In the genomic region with DNA sequence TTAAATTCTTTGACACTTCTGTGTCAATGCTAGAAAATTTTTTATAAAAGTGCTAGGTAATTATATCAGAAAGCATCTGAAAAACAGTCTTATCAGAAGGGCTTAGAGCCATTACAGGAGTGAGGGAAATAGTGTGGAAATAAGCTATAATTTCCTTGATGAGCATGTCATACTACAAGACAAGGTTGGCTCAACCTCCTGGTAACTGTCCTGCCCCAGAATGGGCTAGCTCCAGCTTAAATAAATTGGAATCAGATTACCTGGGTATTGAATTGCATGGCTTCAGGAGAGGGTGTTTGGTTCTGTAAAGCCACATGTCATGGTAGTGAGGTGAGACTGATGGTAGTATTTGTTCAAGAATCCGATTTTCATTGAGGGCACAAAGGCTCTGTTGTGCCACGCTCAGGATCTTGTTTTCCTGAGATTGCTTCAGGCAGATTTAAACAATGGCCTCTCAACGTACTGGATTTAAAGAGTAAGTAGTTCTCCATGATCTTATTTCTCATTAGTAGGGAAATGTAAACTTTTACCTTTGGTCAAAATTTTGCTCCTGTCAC, we compare ENCODE assay signal across 20 cellular contexts. TPM values are rescaled to one million over a fixed set of nuclear protein-coding genes. Genes with fewer than 3 reads are reported as not detected.
DNase-seq lines count a peak whose midpoint lies in the region; ATAC-seq, FAIRE-seq and TF ChIP-seq lines count a peak whose summit lies in the region.
"Had no signal": no experiment of that assay in that cellular context is flagged by ENCODE, and none has a peak within 500 bp of the region (broad histone marks: within the 10 kb centered on the region; RNA-seq: fewer than 3 reads in every experiment).

No MANE protein-coding gene starts in this region.

- no peak for TF ChIP-seq CTCF in HepG2 (CRISPR knock-in tag; IDR thresholded peaks at IDR 0.05)
- no peak for TF ChIP-seq CTCF in right lobe of liver (IDR thresholded peaks at IDR 0.05)
- TF ChIP-seq CTCF in Panc1 (IDR thresholded peaks at IDR 0.05), result no peak
- no peak for TF ChIP-seq CTCF in esophagus muscularis mucosa (IDR thresholded peaks at IDR 0.05)

- peak overlapping the region; percentile 5 for H3K27ac ChIP-seq in HepG2 (ENCODE audit: extremely low read length, insufficient read depth, low read length)
- no peak overlapping the region for H3K27ac ChIP-seq in right lobe of liver
- peak overlapping the region; percentile 99 for H3K27ac ChIP-seq in Panc1 (ENCODE audit: low read length)
- H3K27ac ChIP-seq in esophagus muscularis mucosa (replicated peaks in 1 of 4), result no peak overlapping the region
- H3K27ac ChIP-seq in substantia nigra (ENCODE audit: low read depth, low read length, poor library complexity, severe bottlenecking), result no peak overlapping the region
- H3K27ac ChIP-seq: RWPE1, SJCRH30 had no signal

- DNase-seq in HepG2 (ENCODE audit: low spot score), result no peak
- DNase-seq in right lobe of liver, result no peak
- DNase-seq in Panc1 (ENCODE audit: low read depth, low spot score), result no peak
- DNase-seq in esophagus muscularis mucosa (ENCODE audit: extremely low spot score), result peak; percentile 29
- no peak for DNase-seq in GM19239 (ENCODE audit: insufficient read length, low spot score)
- no peak for DNase-seq in substantia nigra (lab: John Stamatoyannopoulos, UW)
- DNase-seq: C1 segment of cervical spinal cord; DMS 273 treated with DMSO at 0.1 percent for 48 hours; HCEC 1CT; KG1; NCI-H1048; NCI-H1436 treated with DMSO at 0.1 percent for 48 hours; NCI-H2029 treated with DMSO at 0.1 percent for 48 hours; NCI-H345; NCI-H526 treated with DMSO at 0.1 percent for 48 hours; NK-92 treated with Interleukin-12 subunit alpha and Interleukin-12 subunit beta, amount 100 ng/mL, for 24 hours; SJCRH30 had no signal

- no peak overlapping the region for H2AFZ ChIP-seq in HepG2 (ENCODE audit: low read length)

- CTCF ChIA-PET in HepG2 (lab: Yijun Ruan, JAX; ENCODE audit: low intra/inter-chr PET ratio, low total read pairs), result no interaction called here
- CTCF ChIA-PET in Panc1 (lab: Charles Lee), result no interaction called here

- intact Hi-C loops in HepG2 (cut with micrococcal nuclease; ENCODE audit: unreplicated experiment) (no loop called here), right lobe of liver (cut with DNase I) (no loop called here), Panc1 (cut with micrococcal nuclease; ENCODE audit: unreplicated experiment) (no loop called here), esophagus muscularis mucosa (cut with DNase I) (no loop called here)

- H3K79me2 ChIP-seq in HepG2 (ENCODE audit: insufficient read depth, low read length), result peaks cover 98% of the 10 kb centered on the region

- no peak for ATAC-seq in HepG2
- ATAC-seq in right lobe of liver, result no peak
- no peak for ATAC-seq in Panc1
- ATAC-seq in GM21381 (IDR thresholded peaks at IDR 0.05; ENCODE audit: unreplicated experiment), result no peak
- no peak for ATAC-seq in HG03097 (IDR thresholded peaks at IDR 0.05; ENCODE audit: low FRiP score, unreplicated experiment)

- TF ChIP-seq EP300 in HepG2 (IDR thresholded peaks at IDR 0.05; ENCODE audit: low read depth in 2 of 2, low read length in 2 of 2), result no peak
- no peak for TF ChIP-seq EP300 in HepG2 (CRISPR knock-in tag; IDR thresholded peaks at IDR 0.05; ENCODE audit: borderline replicate concordance)
- no peak for TF ChIP-seq EP300 in esophagus muscularis mucosa (IDR thresholded peaks at IDR 0.05)

- H3K27me3 ChIP-seq in HepG2 (ENCODE audit: control insufficient read depth in 1 of 2, insufficient read depth in 2 of 2, low read length in 2 of 2) (no peaks in the 10 kb centered on the region), right lobe of liver (no peaks in the 10 kb centered on the region), Panc1 (ENCODE audit: control insufficient read depth, insufficient read depth, low read length) (no peaks in the 10 kb centered on the region), esophagus muscularis mucosa (no peaks in the 10 kb centered on the region)
- H3K27me3 ChIP-seq: SJCRH30 had no signal

- FAIRE-seq in HepG2 (lab: Jason Lieb, UNC), result no peak
- FAIRE-seq in GM19239 (lab: Jason Lieb, UNC), result no peak

- no peak overlapping the region for H3K9ac ChIP-seq in HepG2 (ENCODE audit: insufficient read depth, low read depth, low read length)

- H3K4me3 ChIP-seq in HepG2 (replicated peaks in 1 of 3; ENCODE audit: insufficient read depth in 1 of 3, low read depth in 2 of 3, low read length in 3 of 3) (no peak overlapping the region), right lobe of liver (no peak overlapping the region), Panc1 (ENCODE audit: low read depth in 2 of 2, low read length in 2 of 2) (no peak overlapping the region), esophagus muscularis mucosa (no peak overlapping the region)
- H3K4me3 ChIP-seq: SJCRH30 had no signal

- in situ Hi-C loops in HepG2 (cut with HindIII; ENCODE audit: extremely low pct_ligation_motif_present, low pct_unique_long_range_greater_than_20kb), result no loop called here
- in situ Hi-C loops in Panc1 (cut with HindIII; ENCODE audit: low pct_unique_long_range_greater_than_20kb, low sequenced_read_pairs), result no loop called here

- H3K4me1 ChIP-seq in HepG2 (ENCODE audit: insufficient read depth, low read length), result peaks cover 87% of the 10 kb centered on the region
- H3K4me1 ChIP-seq in right lobe of liver, result peaks cover 0 to 23% (median 11%) of the 10 kb centered on the region in 4 donors
- H3K4me1 ChIP-seq in Panc1 (ENCODE audit: control insufficient read depth, insufficient read depth, low read length), result peaks cover 94% of the 10 kb centered on the region
- H3K4me1 ChIP-seq in esophagus muscularis mucosa, result peaks cover 54 to 80% (median 76%) of the 10 kb centered on the region in 4 donors
- H3K4me1 ChIP-seq: SJCRH30 had no signal

- H4K20me1 ChIP-seq in HepG2 (ENCODE audit: insufficient read depth, low read length), result peaks cover 39% of the 10 kb centered on the region

- POLR2A ChIA-PET in HepG2 (lab: Yijun Ruan, JAX), result no interaction called here
- POLR2A ChIA-PET in Panc1 (lab: Charles Lee), result interaction anchor here (0.6 to 1.6 kb wide), 3 partner anchors 8 to 128 kb away, joined by 3 read pairs; no protein-coding TSS in a partner anchor

- BruUV-seq in HepG2 (replicated peaks; lab: Mats Ljungman, UMichigan) (no TSS peak), Panc1 (replicated peaks; lab: Mats Ljungman, UMichigan) (no TSS peak)

- no peak overlapping the region for H3K4me2 ChIP-seq in HepG2 (ENCODE audit: low read depth, low read length)

- WGBS in HepG2 (ENCODE audit: low lambda C conversion rate), result 82% methylated on average over 3 of the region's 3 CpGs
- 92% methylated on average over 3 of the region's 3 CpGs for WGBS in right lobe of liver (ENCODE audit: insufficient coverage, low coverage, low lambda C conversion rate, missing lambda C conversion rate)
- 92% methylated on average over 3 of the region's 3 CpGs for WGBS in esophagus muscularis mucosa

- no peak for TF ChIP-seq POLR2A in HepG2 (IDR thresholded peaks at IDR 0.05; ENCODE audit: insufficient read depth in 1 of 2, low read depth in 2 of 2, low read length in 2 of 2)
- no peak for TF ChIP-seq POLR2A in right lobe of liver (IDR thresholded peaks at IDR 0.05)
- TF ChIP-seq POLR2A in esophagus muscularis mucosa (IDR thresholded peaks at IDR 0.05; ENCODE audit: low read depth), result no peak

- no peak for TF ChIP-seq RAD21 in HepG2 (CRISPR knock-in tag; IDR thresholded peaks at IDR 0.05)

- H3K36me3 ChIP-seq in HepG2 (replicated peaks in 1 of 2; ENCODE audit: control insufficient read depth in 1 of 2, insufficient read depth in 2 of 2, low read length in 2 of 2) (no peaks in the 10 kb centered on the region), right lobe of liver (no peaks in the 10 kb centered on the region), Panc1 (ENCODE audit: control insufficient read depth, insufficient read depth, low read length) (no peaks in the 10 kb centered on the region), esophagus muscularis mucosa (no peaks in the 10 kb centered on the region)
- H3K36me3 ChIP-seq: SJCRH30 had no signal

- H3K9me3 ChIP-seq in HepG2 (ENCODE audit: low read length) (no peaks in the 10 kb centered on the region; the same call in 1 of the 2 replicates), right lobe of liver (no peaks in the 10 kb centered on the region), Panc1 (ENCODE audit: control insufficient read depth, insufficient read depth, low read depth, low read length) (peaks cover 7% of the 10 kb centered on the region; the same call in 1 of the 2 replicates), esophagus muscularis mucosa (peaks cover 0 to 6% (median 0%) of the 10 kb centered on the region in 4 donors)

TF ChIP-seq in HepG2, 621 proteins besides CTCF, POLR2A, EP300 and RAD21 (continues in another document):
- no peak for TF ChIP-seq ZNF251 (CRISPR knock-in tag; IDR thresholded peaks at IDR 0.05)
- TF ChIP-seq RFXAP (CRISPR knock-in tag; IDR thresholded peaks at IDR 0.05; ENCODE audit: borderline replicate concordance), result no peak
- TF ChIP-seq ZNF615 (CRISPR knock-in tag; IDR thresholded peaks at IDR 0.05; ENCODE audit: borderline replicate concordance), result no peak

RNA-seq across cellular contexts. Expression of a gene that starts 21.1 kb away (rescaled TPM):
- total RNA-seq in HepG2 (2016; rRNA removed; fragmentation: Illumina TruSeq; extraction: Trizol), result 40.1 and 45.2 TPM in 2 replicates
- total RNA-seq in HepG2 (2016; cell fraction: cytosol; rRNA removed; fragmentation: Illumina TruSeq; extraction: Trizol; ENCODE audit: low read depth), result 21.2 and 24.0 TPM in 2 replicates
- total RNA-seq in HepG2 (2016; cell fraction: insoluble cytoplasmic fraction; rRNA removed; fragmentation: Illumina TruSeq; extraction: Trizol), result 33.5 and 38.3 TPM in 2 replicates
- total RNA-seq in HepG2 (2016; cell fraction: membrane; rRNA removed; fragmentation: Illumina TruSeq; extraction: Trizol), result 21.6 and 23.8 TPM in 2 replicates
- 110 and 124 TPM in 2 replicates for total RNA-seq in HepG2 (2016; cell fraction: nucleus; rRNA removed; fragmentation: Illumina TruSeq; extraction: Trizol)
- polyA plus RNA-seq in HepG2 (2011; rRNA removed), result 45.9 and 54.9 TPM in 2 replicates
- 21.6 and 26.5 TPM in 2 replicates for polyA plus RNA-seq in HepG2 (2011; cell fraction: cytosol; rRNA removed)
- 164 and 205 TPM in 2 replicates for polyA plus RNA-seq in HepG2 (2011; cell fraction: nucleus; rRNA removed)
- polyA plus RNA-seq in HepG2 (2012), result 38.4 and 43.8 TPM in 2 replicates
- 0.63 and 1.0 TPM in 2 replicates for polyA plus RNA-seq in HepG2 (2016; cell fraction: cytosol; fragmentation: Illumina TruSeq; extraction: Trizol; ENCODE audit: low read depth)
- 11.0 and 18.7 TPM in 2 replicates for polyA plus RNA-seq in HepG2 (2016; cell fraction: insoluble cytoplasmic fraction; fragmentation: Illumina TruSeq; extraction: Trizol; ENCODE audit: low read depth)
- polyA plus RNA-seq in HepG2 (2016; cell fraction: membrane; fragmentation: Illumina TruSeq; extraction: Trizol; ENCODE audit: low read depth), result 2.1 and 2.3 TPM in 2 replicates
- 112 and 131 TPM in 2 replicates for polyA plus RNA-seq in HepG2 (2016; cell fraction: nucleus; fragmentation: Illumina TruSeq; extraction: Trizol; ENCODE audit: insufficient read depth, low read depth)
- 240 and 302 TPM in 2 replicates for polyA minus RNA-seq in HepG2 (2011; rRNA and poly(A)+ RNA removed; ENCODE audit: low replicate concordance)
- 39.7 and 40.6 TPM in 2 replicates for polyA minus RNA-seq in HepG2 (2011; cell fraction: cytosol; rRNA and poly(A)+ RNA removed)
- polyA minus RNA-seq in HepG2 (2011; cell fraction: nucleus; rRNA and poly(A)+ RNA removed), result 318 and 321 TPM in 2 replicates
- total RNA-seq in right lobe of liver, result 10 to 100 TPM; 34.7 to 63.5 (median 50.2) TPM
- 349 TPM for total RNA-seq in Panc1 (2021; ENCODE audit: unreplicated experiment)
- polyA plus RNA-seq in Panc1 (2012; ENCODE audit: insufficient read length), result 213 TPM
- 100 to 1,000 TPM; 112 to 155 (median 145) TPM for total RNA-seq in esophagus muscularis mucosa

Comparison
In these comparisons a context has a peak if more than half of its experiments do, and no peak if none do; other contexts are left out.
1. H3K27ac ChIP-seq: peak in HepG2 (single experiment) and Panc1 (single experiment); none in right lobe of liver (0 of 3), esophagus muscularis mucosa (0 of 4) and substantia nigra (single experiment).